In the genomic region with DNA sequence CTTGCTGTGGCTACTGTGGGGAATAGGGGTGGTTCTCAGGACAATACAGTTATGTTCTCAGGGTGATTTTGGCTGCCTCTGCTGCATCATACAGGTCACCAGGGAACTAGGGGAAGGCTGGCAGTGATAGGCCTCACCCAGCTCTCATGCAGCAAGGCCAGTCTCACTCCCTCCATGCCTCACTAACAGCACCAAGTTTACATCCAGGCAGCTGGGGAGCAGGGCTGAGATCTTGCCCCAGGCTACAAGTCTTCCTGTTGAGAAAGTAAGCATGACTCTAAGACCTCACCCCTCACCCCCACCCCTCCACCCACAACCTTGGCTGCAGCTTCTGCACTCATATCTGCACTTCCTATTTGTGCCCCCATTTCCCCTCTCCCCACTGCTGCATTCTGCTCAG, we compare ENCODE assay signal across 17 cellular contexts.
"Had no signal": no experiment of that assay in that cellular context is flagged by ENCODE, and none has a peak within 500 bp of the region (broad histone marks: within the 10 kb centered on the region; RNA-seq: fewer than 3 reads in every experiment).

No MANE protein-coding gene starts in this region.

- H3K4me3 ChIP-seq: prostate gland, right lobe of liver, smooth muscle cell, tibial nerve had no signal

- H3K27ac ChIP-seq: prostate gland, right lobe of liver, tibial nerve had no signal

- H3K9me3 ChIP-seq: prostate gland, right lobe of liver had no signal

- H3K27me3 ChIP-seq: right lobe of liver, tibial nerve had no signal

- H3K4me2 ChIP-seq: smooth muscle cell had no signal

- H3K27ac Mint-ChIP-seq: endodermal cell; mesothelial cell of epicardium; T-helper 2 cell treated with Interferon-gamma antibody and Interleukin-4, amounts not matched to agents 5 μg/mL and 100 μg/mL, for 36 hours had no signal

- ATAC-seq: activated CD4-positive, CD25-positive, alpha-beta regulatory T cell treated with anti-CD3 and anti-CD28 coated beads, Interleukin-2, amount 50 U/mL, for 24 hours; right lobe of liver had no signal

- H3K36me3 ChIP-seq: prostate gland, right lobe of liver, tibial nerve had no signal

- DNase-seq: activated CD4-positive, alpha-beta T cell treated with anti-CD3 and anti-CD28 coated beads, Interleukin-2, amount 50 U/mL, for 1 hour; activated CD8-positive, alpha-beta memory T cell treated with anti-CD3 and anti-CD28 coated beads for 24 hours; activated naive CD4-positive, alpha-beta T cell treated with Interleukin-2 at 50 U/mL for 16 hours; aorta; endodermal cell; hippocampal formation; right lobe of liver; stimulated activated CD4-positive, alpha-beta T cell treated with anti-CD3 and anti-CD28 coated beads, Interleukin-4, amount 100 ng/mL, for 4 hours; stimulated activated CD8-positive, alpha-beta memory T cell treated with anti-CD3 and anti-CD28 coated beads, Interleukin-4, amount 100 ng/mL, for 48 hours; stimulated activated naive CD4-positive, alpha-beta T cell treated with Interleukin-2 at 50 U/mL for 16 hours; substantia nigra had no signal

- H3K4me1 ChIP-seq: prostate gland, right lobe of liver, tibial nerve had no signal

- H3K4me3 Mint-ChIP-seq: endodermal cell; mesothelial cell of epicardium; T-helper 2 cell treated with Interferon-gamma antibody and Interleukin-4, amounts not matched to agents 5 μg/mL and 100 μg/mL, for 36 hours had no signal
